ENCODE assay signal across 8 cellular contexts in the genomic region with DNA sequence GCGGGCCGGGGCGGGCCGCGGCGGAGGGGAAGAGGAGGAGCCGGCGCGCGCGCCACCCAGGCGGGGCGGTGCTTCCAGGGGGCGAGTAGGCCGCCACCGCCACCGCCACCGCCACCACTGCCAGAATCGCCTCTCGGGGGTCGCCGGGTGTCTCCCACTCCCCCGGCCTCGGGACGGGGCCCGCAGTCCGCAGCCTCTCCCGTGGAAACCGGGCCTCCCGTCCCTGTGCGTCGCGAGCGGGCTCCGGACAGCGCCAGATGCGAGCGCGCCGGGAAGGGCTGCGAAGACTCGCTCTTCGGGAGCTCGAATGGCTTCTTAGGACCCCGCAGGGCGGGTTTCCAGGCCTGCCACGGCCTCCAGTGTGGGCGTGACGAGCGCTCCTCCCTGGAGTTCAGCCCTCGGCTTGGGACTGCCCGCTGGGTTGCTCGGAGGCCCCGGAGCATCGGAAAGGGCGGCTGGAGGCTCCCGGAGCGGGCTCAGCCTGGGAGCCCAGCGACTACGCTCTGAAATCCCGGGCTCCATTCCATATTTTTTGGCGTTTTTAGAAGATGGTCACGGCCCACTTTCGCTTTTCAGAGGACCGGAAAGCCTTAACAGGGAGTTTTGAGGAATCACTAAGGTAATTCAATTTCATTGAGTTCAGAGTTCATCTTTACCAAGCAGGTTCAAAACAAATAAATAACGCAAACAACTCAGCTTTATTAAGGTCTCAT. TPM values are rescaled to one million over a fixed set of nuclear protein-coding genes. Genes with fewer than 3 reads are reported as not detected.
DNase-seq lines count a peak whose midpoint lies in the region; ATAC-seq and TF ChIP-seq lines count a peak whose summit lies in the region.

No MANE protein-coding gene starts in this region.

- no peaks in the 10 kb centered on the region for H3K4me1 ChIP-seq in aorta (ENCODE audit: control insufficient read depth in 1 of 2, insufficient read depth in 2 of 2, low read length in 2 of 2)

- intact Hi-C loops in aorta (cut with DNase I), result loop anchor here (1.0 to 2.0 kb wide), 3 partner anchors 47 to 66 kb away; a partner anchor contains a TSS

- no peaks in the 10 kb centered on the region for H3K36me3 ChIP-seq in aorta (ENCODE audit: control insufficient read depth in 1 of 2, insufficient read depth in 2 of 2, low read length in 1 of 2)

- peak; percentile 81 for TF ChIP-seq POLR2A in GM18505 (IDR thresholded peaks at IDR 0.05; ENCODE audit: borderline replicate concordance, extremely low read depth, insufficient read depth, insufficient read length)

- H3K9me3 ChIP-seq in aorta (ENCODE audit: control insufficient read depth, low read length), result no peaks in the 10 kb centered on the region

- no peak for TF ChIP-seq CTCF in astrocyte of the cerebellum (IDR thresholded peaks at IDR 0.05; ENCODE audit: low read depth, low read length, missing control alignments)

- 0% methylated on average over 48 to 66 of the region's 66 CpGs for WGBS in aorta, 2 donors

- peak overlapping the region; percentile 71 to 96 for H3K27ac ChIP-seq in aorta (ENCODE audit: low read depth in 1 of 2, low read length in 2 of 2)

- DNase-seq in NCI-H187 (lab: John Stamatoyannopoulos, UW) (peak; percentile 93), T-helper 22 cell (ENCODE audit: low read depth) (peak; percentile 68), astrocyte of the cerebellum (ENCODE audit: low read depth) (peak; percentile 98), hepatic stellate cell (ENCODE audit: low spot score) (peak; percentile 95), putamen (ENCODE audit: low spot score) (peak; percentile 96), aorta (peak; percentile 98)

- no peaks in the 10 kb centered on the region for H3K27me3 ChIP-seq in aorta (ENCODE audit: control insufficient read depth in 1 of 2, insufficient read depth in 2 of 2, low read length in 1 of 2)

- peak overlapping the region; percentile 86 for H3K4me3 ChIP-seq in astrocyte of the cerebellum (ENCODE audit: low read depth, low read length)
- peak overlapping the region; percentile 85 to 87 for H3K4me3 ChIP-seq in aorta (ENCODE audit: low read length in 2 of 2)

- in situ Hi-C loops in astrocyte of the cerebellum (cut with HindIII; ENCODE audit: low sequenced_read_pairs), result no loop called here

- ATAC-seq in GM18505 (IDR thresholded peaks at IDR 0.05; ENCODE audit: unreplicated experiment) (peak; percentile 88), HG02943 (IDR thresholded peaks at IDR 0.05; ENCODE audit: low read depth, unreplicated experiment) (peak; percentile 82), aorta (ENCODE audit: low FRiP score) (peak; percentile 98)

RNA-seq across cellular contexts. Expression of a gene that starts 0.4 kb away (rescaled TPM):
- total RNA-seq in aorta, result 10 to 100 TPM; 74.3 to 91.0 TPM
- 10 to 100 TPM; 24.4 to 26.6 TPM for polyA plus RNA-seq in aorta

RNA-seq across cellular contexts. Expression of a gene that starts 47.8 kb away (rescaled TPM):
- total RNA-seq in aorta, result 10 to 100 TPM; 23.7 to 25.4 TPM
- polyA plus RNA-seq in aorta, result 1 to 10 TPM; 2.6 to 4.3 TPM

RNA-seq across cellular contexts. Expression of a gene that starts 54.9 kb away (rescaled TPM):
- total RNA-seq in aorta, result 10 to 100 TPM; 53.5 to 58.3 TPM
- polyA plus RNA-seq in aorta, result 10 to 100 TPM; 22.3 to 26.2 TPM

Comparison
In these comparisons a context has a peak if more than half of its experiments do, and no peak if none do; other contexts are left out.
1. Peak in every context shown above with its lines: DNase-seq, ATAC-seq, H3K4me3 ChIP-seq and H3K27ac ChIP-seq.